In the genomic region with DNA sequence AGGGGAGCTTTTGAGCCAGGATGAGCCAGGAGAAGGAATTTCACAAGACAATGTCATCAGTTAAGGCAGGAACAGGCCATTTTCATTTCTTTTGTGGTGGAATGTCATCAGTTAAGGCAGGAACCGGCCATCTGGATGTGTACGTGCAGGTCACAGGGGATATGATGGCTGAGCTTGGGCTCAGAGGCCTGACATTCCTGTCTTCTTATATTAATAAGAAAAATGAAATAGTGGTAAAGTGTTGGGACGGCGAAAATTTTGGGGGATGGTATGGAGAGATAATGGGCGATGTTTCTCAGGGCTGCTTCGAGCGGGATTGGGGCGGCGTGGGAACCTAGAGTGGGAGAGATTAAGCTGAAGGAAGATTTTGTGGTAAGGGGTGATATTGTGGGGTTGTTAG, we compare ENCODE assay signal across 3 cellular contexts. TPM values are rescaled to one million over a fixed set of nuclear protein-coding genes. Genes with fewer than 3 reads are reported as not detected.
"Had no signal": no experiment of that assay in that cellular context is flagged by ENCODE, and none has a peak within 500 bp of the region (broad histone marks: within the 10 kb centered on the region; RNA-seq: fewer than 3 reads in every experiment).

No MANE protein-coding gene starts in this region.

RNA-seq across cellular contexts. Expression of gene GABRP, which starts 21.2 kb away (rescaled TPM):
- total RNA-seq: GM23248, H4, HFFc6 had no signal
- polyA plus RNA-seq: GM23248 had no signal
